ENCODE assay signal across 22 cellular contexts in genomic region chr2:66836851-66837250, GRCh38.
DNase-seq lines count a peak whose midpoint lies in the region; ATAC-seq, FAIRE-seq and TF ChIP-seq lines count a peak whose summit lies in the region.
"Had no signal": no experiment of that assay in that cellular context is flagged by ENCODE, and none has a peak within 500 bp of the region (broad histone marks: within the 10 kb centered on the region; RNA-seq: fewer than 3 reads in every experiment).

No MANE protein-coding gene starts in this region.

- no peak for ATAC-seq in HG03139 (IDR thresholded peaks at IDR 0.05; ENCODE audit: unreplicated experiment)
- ATAC-seq: HCT116 had no signal

- 96 to 100% methylated on average over 1 of the region's 1 CpG for WGBS in GM23248 (ENCODE audit: low coverage in 1 of 2, low lambda C conversion rate in 2 of 2, missing lambda C conversion rate in 2 of 2), 2 experiments

- no peaks in the 10 kb centered on the region for H3K9me3 ChIP-seq in GM23248 (ENCODE audit: low read depth)
- H3K9me3 ChIP-seq in tibial artery = no peaks in the 10 kb centered on the region
- H3K9me3 ChIP-seq: BE2C, Caco-2 had no signal

- no peaks in the 10 kb centered on the region for H3K9me2 ChIP-seq in GM23248 (ENCODE audit: insufficient read depth)

- H3K27me3 ChIP-seq in GM23248 (replicated peaks; ENCODE audit: insufficient read depth) = no peaks in the 10 kb centered on the region
- H3K27me3 ChIP-seq in bronchial epithelial cell (ENCODE audit: control insufficient read depth, insufficient read depth, low read length) = no peaks in the 10 kb centered on the region
- no peaks in the 10 kb centered on the region for H3K27me3 ChIP-seq in tibial artery
- H3K27me3 ChIP-seq: BE2C had no signal

- H3K36me3 Mint-ChIP-seq in CD14-positive monocyte = no peaks in the 10 kb centered on the region
- H3K36me3 Mint-ChIP-seq: IgD-negative memory B cell had no signal

- intact Hi-C loops in tibial artery (cut with DNase I; ENCODE audit: low total_unique reads) = no loop called here
- intact Hi-C loops in CD14-positive monocyte (cut with micrococcal nuclease) = no loop called here

- DNase-seq in AG08395 (ENCODE audit: low spot score) (peak; percentile 12), GM23248 (peak; percentile 57), bronchial epithelial cell (ENCODE audit: low read depth) (peak; percentile 51), fibroblast of the aortic adventitia (ENCODE audit: low read depth) (peak; percentile 22), tibial artery (no peak), CD14-positive monocyte (ENCODE audit: low spot score) (no peak)
- DNase-seq: 8988T; BE2C; C1 segment of cervical spinal cord; Caco-2; CD4-positive, alpha-beta T cell; GDM1; GOT3; H7; HFFc6 had no signal

- no peak overlapping the region for H3K4me2 ChIP-seq in GM23248 (ENCODE audit: unreplicated experiment)

- TF ChIP-seq CTCF in bronchial epithelial cell (IDR thresholded peaks at IDR 0.05; ENCODE audit: insufficient read depth, low read length, severe bottlenecking) (no peak), fibroblast of the aortic adventitia (IDR thresholded peaks at IDR 0.05; ENCODE audit: insufficient read depth, low read length) (no peak), tibial artery (IDR thresholded peaks at IDR 0.05) (no peak), CD14-positive monocyte (IDR thresholded peaks at IDR 0.05) (no peak)

- no peaks in the 10 kb centered on the region for H3K4me1 Mint-ChIP-seq in CD14-positive monocyte
- H3K4me1 Mint-ChIP-seq: IgD-negative memory B cell had no signal

- H3K27ac Mint-ChIP-seq in CD14-positive monocyte = no peak overlapping the region
- H3K27ac Mint-ChIP-seq: CD4-positive, alpha-beta T cell; HFFc6; IgD-negative memory B cell had no signal

- no peaks in the 10 kb centered on the region for H4K20me1 ChIP-seq in GM23248 (ENCODE audit: insufficient read depth)

- H3K4me3 ChIP-seq in GM23248 (no peak overlapping the region), bronchial epithelial cell (ENCODE audit: low read depth, low read length) (no peak overlapping the region), fibroblast of the aortic adventitia (ENCODE audit: low read depth, low read length) (no peak overlapping the region), tibial artery (no peak overlapping the region)

- peaks cover 26% of the 10 kb centered on the region for H3F3A ChIP-seq in GM23248 (ENCODE audit: insufficient read depth)

- in situ Hi-C loops in GM23248 (cut with MboI) = no loop called here

- H3K4me1 ChIP-seq in GM23248 (ENCODE audit: insufficient read depth) = peaks cover 34% of the 10 kb centered on the region
- H3K4me1 ChIP-seq in tibial artery = peaks cover 0 to 31% (median 10%) of the 10 kb centered on the region in 4 donors
- H3K4me1 ChIP-seq: BE2C had no signal

- H3K4me3 Mint-ChIP-seq in CD14-positive monocyte = no peak overlapping the region
- H3K4me3 Mint-ChIP-seq: CD4-positive, alpha-beta T cell; HFFc6; IgD-negative memory B cell had no signal

- H3K36me3 ChIP-seq in GM23248 (ENCODE audit: low read depth) (no peaks in the 10 kb centered on the region), bronchial epithelial cell (ENCODE audit: control insufficient read depth, insufficient read depth, low read length) (no peaks in the 10 kb centered on the region), tibial artery (no peaks in the 10 kb centered on the region)
- H3K36me3 ChIP-seq: BE2C had no signal

- H3K27ac ChIP-seq in GM23248 = no peak overlapping the region
- H3K27ac ChIP-seq in tibial artery = no peak overlapping the region

- no peaks in the 10 kb centered on the region for H3K79me2 ChIP-seq in GM23248 (ENCODE audit: insufficient read depth)

- H2AFZ ChIP-seq in GM23248 = no peak overlapping the region

- H3K27me3 Mint-ChIP-seq in CD14-positive monocyte (ENCODE audit: low read depth in 3 of 3) = peaks cover 0 to 3% (median 0%) of the 10 kb centered on the region in 3 donors
- H3K27me3 Mint-ChIP-seq: CD4-positive, alpha-beta T cell; IgD-negative memory B cell had no signal

- H3K9me3 Mint-ChIP-seq in CD14-positive monocyte = peaks cover 1 to 5% (median 2%) of the 10 kb centered on the region in 7 donors
- H3K9me3 Mint-ChIP-seq: HFFc6 had no signal

- no peak overlapping the region for H3K9ac ChIP-seq in GM23248

- no peak for FAIRE-seq in bronchial epithelial cell (lab: Jason Lieb, UNC)
- FAIRE-seq: D721Med, GM12892, GM18507, HTR-8/SVneo had no signal

Comparison
In these comparisons a context has a peak if more than half of its experiments do, and no peak if none do; other contexts are left out.
1. DNase-seq: peak in AG08395 (single experiment), GM23248 (single experiment), bronchial epithelial cell (single experiment) and fibroblast of the aortic adventitia (single experiment); none in tibial artery (0 of 2) and CD14-positive monocyte (single experiment).